9 cellular contexts compared by ENCODE assay signal in the genomic region with DNA sequence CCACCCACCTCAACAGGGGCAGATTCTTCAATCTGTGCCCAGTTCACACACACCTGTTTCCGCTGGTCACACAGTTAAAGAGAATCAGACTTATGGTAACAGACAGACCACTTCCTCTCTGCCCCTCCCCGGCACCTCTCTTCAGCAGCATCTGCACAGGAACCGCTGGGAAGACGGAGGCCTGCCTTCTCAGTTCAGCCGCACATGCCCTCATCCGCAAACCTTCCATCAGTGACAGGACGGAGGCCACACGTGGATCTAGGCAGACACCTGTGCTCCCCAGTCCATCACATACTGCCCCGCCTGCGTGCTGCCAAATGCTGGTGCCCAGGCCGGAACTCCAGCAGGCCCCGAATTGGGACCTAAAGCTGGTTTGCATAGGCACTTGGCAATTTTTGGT. TPM values are rescaled to one million over a fixed set of nuclear protein-coding genes. Genes with fewer than 3 reads are reported as not detected.
A peak's percentile ranks its signal among the peaks of the same experiment; 100 is the strongest.
DNase-seq lines count a peak whose midpoint lies in the region; ATAC-seq, FAIRE-seq and TF ChIP-seq lines count a peak whose summit lies in the region.
"Had no signal": no experiment of that assay in that cellular context is flagged by ENCODE, and none has a peak within 500 bp of the region (broad histone marks: within the 10 kb centered on the region; RNA-seq: fewer than 3 reads in every experiment).

No MANE protein-coding gene starts in this region.

- no peak for TF ChIP-seq EP300 in K562 (IDR thresholded peaks at IDR 0.05; ENCODE audit: low read length)

- intact Hi-C loops in K562 (cut with micrococcal nuclease) = no loop called here
- intact Hi-C loops in Right ventricle myocardium inferior (cut with DNase I) = no loop called here

- H3K4me1 Mint-ChIP-seq in nephron progenitor cell = peaks cover 66% of the 10 kb centered on the region

- WGBS in K562 (ENCODE audit: insufficient coverage, low coverage, missing lambda C conversion rate) = 95% methylated on average over 12 of the region's 12 CpGs

- TF ChIP-seq CTCF in K562 (IDR thresholded peaks at IDR 0.05 in 2 of 3, conservative IDR thresholded peaks at IDR 0.05 in 1 of 3; ENCODE audit: insufficient read depth in 2 of 3, low read depth in 1 of 3, low read length in 3 of 3) (no peak), nephron progenitor cell (IDR thresholded peaks at IDR 0.05) (no peak)

- peak overlapping the region in 8 of 11 experiments; percentile 56 to 77 (median 66); a peak in 16 of 22 replicates for H3K27ac ChIP-seq in BLaER1 treated with 17β-estradiol and CSF1 and Interleukin-3, amounts not matched to agents 10 nM and 100 nM
- H3K27ac ChIP-seq in K562 (ENCODE audit: extremely low read depth, low read depth, low read length) = no peak overlapping the region

- no peaks in the 10 kb centered on the region for H3K27me3 Mint-ChIP-seq in nephron progenitor cell (ENCODE audit: low read depth, poor library complexity)

- peak overlapping the region in 3 of 10 experiments; percentile 1 to 28 (median 22); a peak in 3 of 20 replicates for H3K4me3 ChIP-seq in BLaER1 treated with 17β-estradiol and CSF1 and Interleukin-3, amounts not matched to agents 10 nM and 100 nM
- no peak overlapping the region for H3K4me3 ChIP-seq in K562

- no peak for TF ChIP-seq POLR2A in K562 (conservative IDR thresholded peaks at IDR 0.05)

- peak overlapping the region in 9 of 11 experiments; percentile 15 to 68 (median 58); a peak in 16 of 22 replicates for H3K9ac ChIP-seq in BLaER1 treated with 17β-estradiol and CSF1 and Interleukin-3, amounts not matched to agents 10 nM and 100 nM
- H3K9ac ChIP-seq in K562 (ENCODE audit: insufficient read depth in 1 of 2, low read depth in 2 of 2, low read length in 2 of 2) = no peak overlapping the region

- POLR2A ChIA-PET in K562 (lab: Yijun Ruan, JAX) = no interaction called here

- no peaks in the 10 kb centered on the region for H3K79me2 ChIP-seq in K562 (ENCODE audit: control insufficient read depth, insufficient read depth, low read length)

- no peaks in the 10 kb centered on the region for H3K9me1 ChIP-seq in K562 (ENCODE audit: control insufficient read depth, insufficient read depth, low read length)

- no peak for TF ChIP-seq RAD21 in K562 (CRISPR knock-in tag; conservative IDR thresholded peaks at IDR 0.05 in 1 of 2, IDR thresholded peaks at IDR 0.05 in 1 of 2)

- peak overlapping the region; percentile 70 for H3K27ac Mint-ChIP-seq in nephron progenitor cell
- H3K27ac Mint-ChIP-seq: T-helper 2 cell treated with Interferon-gamma antibody and Interleukin-4, amounts not matched to agents 5 μg/mL and 100 μg/mL, for 36 hours had no signal

- no peak overlapping the region for H2AFZ ChIP-seq in K562 (ENCODE audit: low read depth, low read length)

- no peak overlapping the region for H3K4me3 Mint-ChIP-seq in nephron progenitor cell
- H3K4me3 Mint-ChIP-seq: T-helper 2 cell treated with Interferon-gamma antibody and Interleukin-4, amounts not matched to agents 5 μg/mL and 100 μg/mL, for 36 hours had no signal

- peaks cover 29 to 79% (median 74%) of the 10 kb centered on the region in 10 experiments for H3K4me1 ChIP-seq in BLaER1 treated with 17β-estradiol and CSF1 and Interleukin-3, amounts not matched to agents 10 nM and 100 nM
- no peaks in the 10 kb centered on the region; a peak in 1 of 5 replicates for H3K4me1 ChIP-seq in K562 (replicated peaks in 1 of 2; ENCODE audit: control insufficient read depth in 2 of 2, insufficient read depth in 2 of 2, low read length in 2 of 2)

- no peaks in the 10 kb centered on the region for H3K27me3 ChIP-seq in BLaER1 treated with 17β-estradiol and CSF1 and Interleukin-3, amounts not matched to agents 10 nM and 100 nM
- no peaks in the 10 kb centered on the region for H3K27me3 ChIP-seq in K562 (ENCODE audit: control insufficient read depth in 2 of 2, insufficient read depth in 2 of 2, low read length in 2 of 2)

- in situ Hi-C loops in K562 (cut with MboI) = no loop called here

- peaks cover 49 to 79% (median 64%) of the 10 kb centered on the region in 11 experiments for H3K36me3 ChIP-seq in BLaER1 treated with 17β-estradiol and CSF1 and Interleukin-3, amounts not matched to agents 10 nM and 100 nM
- H3K36me3 ChIP-seq in K562 (ENCODE audit: control insufficient read depth, insufficient read depth, low read length) = peaks cover 69% of the 10 kb centered on the region

- H3K36me3 Mint-ChIP-seq in nephron progenitor cell (ENCODE audit: low read depth) = peaks cover 50% of the 10 kb centered on the region

- DNase-seq in K562 (ENCODE audit: extremely low read depth in 1 of 4, low spot score in 3 of 4) (no peak), nephron progenitor cell (no peak), NCI-H2171 treated with DMSO at 0.1 percent for 48 hours (lab: John Stamatoyannopoulos, UW) (no peak), occipital lobe (lab: John Stamatoyannopoulos, UW) (no peak), Right ventricle myocardium inferior (ENCODE audit: missing footprints) (no peak)
- DNase-seq in activated CD4-positive, alpha-beta T cell treated with anti-CD3 and anti-CD28 coated beads for 1 hour = no peak

- BruUV-seq in K562 (replicated peaks; lab: Mats Ljungman, UMichigan) = TSS peak; percentile 17

- H4K20me1 ChIP-seq in BLaER1 treated with 17β-estradiol and CSF1 and Interleukin-3, amounts not matched to agents 10 nM and 100 nM = peaks cover 0 to 69% (median 40%) of the 10 kb centered on the region in 11 experiments; a peak in 13 of 22 replicates
- 0 out of 2 replicates have a peak, but pooled peaks cover 4% of the 10 kb centered on the region for H4K20me1 ChIP-seq in K562 (replicated peaks; ENCODE audit: control insufficient read depth, insufficient read depth, low read length)

- H3K4me2 ChIP-seq in BLaER1 treated with 17β-estradiol and CSF1 and Interleukin-3, amounts not matched to agents 10 nM and 100 nM = peak overlapping the region; percentile 43 to 89 (median 73)
- H3K4me2 ChIP-seq in K562 (ENCODE audit: insufficient read depth, low read length) = no peak overlapping the region

- no peak for FAIRE-seq in K562 (lab: Jason Lieb, UNC)

- ATAC-seq in HG02610 (IDR thresholded peaks at IDR 0.05; ENCODE audit: unreplicated experiment) (peak; percentile 51), K562 (no peak), Right ventricle myocardium inferior (no peak)

- H3K9me3 ChIP-seq in BLaER1 treated with 17β-estradiol and CSF1 and Interleukin-3, amounts not matched to agents 10 nM and 100 nM (replicated peaks in 1 of 11) = no peaks in the 10 kb centered on the region
- no peaks in the 10 kb centered on the region for H3K9me3 ChIP-seq in K562 (replicated peaks; ENCODE audit: control insufficient read depth, insufficient read depth, low read depth, low read length)

- no peaks in the 10 kb centered on the region for H3K9me3 Mint-ChIP-seq in nephron progenitor cell
- H3K9me3 Mint-ChIP-seq: T-helper 2 cell treated with Interferon-gamma antibody and Interleukin-4, amounts not matched to agents 5 μg/mL and 100 μg/mL, for 36 hours had no signal

- CTCF ChIA-PET in K562 (lab: Yijun Ruan, JAX; ENCODE audit: low intra/inter-chr PET ratio) = no interaction called here

RNA-seq across cellular contexts. Expression of a gene that starts 10.3 kb away (rescaled TPM):
- 85.2 and 139 TPM in 2 replicates for total RNA-seq in K562 (2011; cell fraction: chromatin; rRNA removed; ENCODE audit: low replicate concordance)
- 115 and 129 TPM in 2 replicates for total RNA-seq in K562 (2011; cell fraction: nucleolus; rRNA removed)
- 138 and 143 TPM in 2 replicates for total RNA-seq in K562 (2011; cell fraction: nucleoplasm; rRNA removed)
- total RNA-seq in K562 (2014; rRNA removed) (252 and 320 TPM in 2 replicates), K562 (2014; rRNA removed; fragmentation: Illumina TruSeq; extraction: Trizol) (307 and 349 TPM in 2 replicates), K562 (2015; rRNA removed; fragmentation: Illumina TruSeq; extraction: Trizol) (259 and 265 TPM in 2 replicates), K562 (2021) (447 and 460 TPM in 2 replicates), occipital lobe (42.0 TPM), Right ventricle myocardium inferior (233 TPM)
- polyA plus RNA-seq in K562 (2011; rRNA removed) (818 and 879 TPM in 2 replicates), K562 (2014; fragmentation: Illumina TruSeq; extraction: Trizol) (486 and 570 TPM in 2 replicates), K562 (2014; fragmentation: Nextera tagmentation; extraction: Ambion mirVana) (100 to 1,000 TPM; 191 to 412 TPM), K562 (2014; rRNA removed) (322 and 377 TPM in 2 replicates)
- polyA plus RNA-seq in K562 (2011; cell fraction: cytosol; rRNA removed) = 709 and 767 TPM in 2 replicates
- polyA plus RNA-seq in K562 (2011; cell fraction: nucleus; rRNA removed) = 244 and 297 TPM in 2 replicates
- polyA plus RNA-seq in K562 (2012) = 257 and 546 TPM in 2 replicates
- 533 and 763 TPM in 2 replicates for polyA minus RNA-seq in K562 (2011; rRNA and poly(A)+ RNA removed)
- 146 and 192 TPM in 2 replicates for polyA minus RNA-seq in K562 (2011; cell fraction: cytosol; rRNA and poly(A)+ RNA removed)
- 40.4 and 68.0 TPM in 2 replicates for polyA minus RNA-seq in K562 (2011; cell fraction: nucleus; rRNA and poly(A)+ RNA removed)

RNA-seq across cellular contexts. Expression of a gene that starts 42.3 kb away (rescaled TPM):
- total RNA-seq in K562 (2011; cell fraction: chromatin; rRNA removed; ENCODE audit: low replicate concordance) = 8.2 and 25.2 TPM in 2 replicates
- total RNA-seq in K562 (2011; cell fraction: nucleolus; rRNA removed) = 5.3 and 8.6 TPM in 2 replicates
- total RNA-seq in K562 (2011; cell fraction: nucleoplasm; rRNA removed) = 14.1 and 23.3 TPM in 2 replicates
- 6.9 and 9.7 TPM in 2 replicates for total RNA-seq in K562 (2014; rRNA removed)
- total RNA-seq in K562 (2014; rRNA removed; fragmentation: Illumina TruSeq; extraction: Trizol) = 13.0 and 13.1 TPM in 2 replicates
- 15.5 and 15.8 TPM in 2 replicates for total RNA-seq in K562 (2015; rRNA removed; fragmentation: Illumina TruSeq; extraction: Trizol)
- total RNA-seq in K562 (2021) = 12.9 and 15.2 TPM in 2 replicates
- polyA plus RNA-seq in K562 (2011; rRNA removed) = 8.6 and 13.3 TPM in 2 replicates
- polyA plus RNA-seq in K562 (2011; cell fraction: cytosol; rRNA removed) = 3.4 and 8.5 TPM in 2 replicates
- polyA plus RNA-seq in K562 (2011; cell fraction: nucleus; rRNA removed) = 6.3 and 11.5 TPM in 2 replicates
- polyA plus RNA-seq in K562 (2012) = 3.9 and 4.3 TPM in 2 replicates
- polyA plus RNA-seq in K562 (2014; fragmentation: Illumina TruSeq; extraction: Trizol) = 4.8 and 5.2 TPM in 2 replicates
- 1 to 10 TPM; 6.1 to 7.8 TPM for polyA plus RNA-seq in K562 (2014; fragmentation: Nextera tagmentation; extraction: Ambion mirVana)
- 4.7 and 5.1 TPM in 2 replicates for polyA plus RNA-seq in K562 (2014; rRNA removed)
- 33.6 and 48.2 TPM in 2 replicates for polyA minus RNA-seq in K562 (2011; rRNA and poly(A)+ RNA removed)
- 17.8 and 20.3 TPM in 2 replicates for polyA minus RNA-seq in K562 (2011; cell fraction: cytosol; rRNA and poly(A)+ RNA removed)
- 4.7 and 12.3 TPM in 2 replicates for polyA minus RNA-seq in K562 (2011; cell fraction: nucleus; rRNA and poly(A)+ RNA removed)
- total RNA-seq in occipital lobe = 35.4 TPM
- 19.0 TPM for total RNA-seq in Right ventricle myocardium inferior

Comparison
In these comparisons a context has a peak if more than half of its experiments do, and no peak if none do; other contexts are left out.
1. H3K9ac ChIP-seq: peak in BLaER1 treated with 17β-estradiol and CSF1 and Interleukin-3, amounts not matched to agents 10 nM and 100 nM (9 of 11); none in K562 (0 of 2).